ENCODE assay signal across 8 cellular contexts in the genomic region with DNA sequence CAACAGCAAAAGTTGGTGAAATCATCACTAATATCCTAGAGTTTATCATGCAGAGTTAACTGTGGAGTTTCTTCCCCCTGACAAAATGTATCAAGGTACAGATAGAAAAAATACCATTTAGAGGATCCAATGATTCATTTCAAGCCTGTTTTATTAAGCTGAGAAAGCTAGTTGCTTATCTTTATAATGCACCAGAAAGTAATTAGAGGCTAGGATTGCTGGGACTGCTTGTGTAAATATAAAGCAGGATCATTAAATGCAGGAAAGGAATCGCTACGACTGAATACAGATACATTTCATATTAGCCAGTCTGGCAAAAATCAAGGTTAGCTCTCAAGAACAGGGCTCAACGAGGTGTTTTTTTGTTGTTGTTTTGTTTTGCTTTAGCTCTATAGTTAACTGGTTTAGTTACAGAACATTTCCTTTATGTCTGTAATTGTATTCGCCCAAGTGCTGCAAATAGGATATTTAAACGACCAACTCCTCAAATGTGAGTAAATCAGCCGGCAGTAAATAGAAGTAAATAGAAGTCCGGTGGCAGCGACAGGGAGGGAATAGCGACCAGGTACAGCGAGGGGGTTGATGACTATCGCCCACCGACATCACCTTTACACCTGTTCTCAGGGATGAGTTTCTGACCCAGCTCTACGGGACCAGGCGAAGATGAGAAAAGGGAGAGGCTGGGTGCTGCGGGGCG. TPM values are rescaled to one million over a fixed set of nuclear protein-coding genes. Genes with fewer than 3 reads are reported as not detected.
DNase-seq lines count a peak whose midpoint lies in the region; ATAC-seq lines count a peak whose summit lies in the region.

No MANE protein-coding gene starts in this region.

- no peak for ATAC-seq in natural killer cell treated with Interleukin-12 subunit alpha and Interleukin-12 subunit beta and Interleukin-15 and Interleukin-18, amount 100 ng/mL, for 72 hours
- ATAC-seq in GM21367 (IDR thresholded peaks at IDR 0.05; ENCODE audit: unreplicated experiment) (no peak), HG03025 (IDR thresholded peaks at IDR 0.05; ENCODE audit: low FRiP score, unreplicated experiment) (no peak)

- no peak overlapping the region for H3K27ac ChIP-seq in ectodermal cell (ENCODE audit: insufficient read depth, low read depth, low read length, poor library complexity, severe bottlenecking)

- peak overlapping the region; percentile 95 to 96 for H3K27ac Mint-ChIP-seq in natural killer cell treated with Interleukin-12 subunit alpha and Interleukin-12 subunit beta and Interleukin-15 and Interleukin-18, amount 100 ng/mL, for 72 hours

- no peaks in the 10 kb centered on the region for H3K9me3 ChIP-seq in ectodermal cell (ENCODE audit: control insufficient read depth, low read length)

- H3K36me3 ChIP-seq in ectodermal cell (ENCODE audit: control insufficient read depth, insufficient read depth, low read length): no peaks in the 10 kb centered on the region

- H3K4me3 ChIP-seq in ectodermal cell (ENCODE audit: insufficient read depth, low read depth, low read length): peak overlapping the region; percentile 70

- no peaks in the 10 kb centered on the region for H3K27me3 Mint-ChIP-seq in natural killer cell treated with Interleukin-12 subunit alpha and Interleukin-12 subunit beta and Interleukin-15 and Interleukin-18, amount 100 ng/mL, for 72 hours

- DNase-seq in DMS 273 (lab: John Stamatoyannopoulos, UW; ENCODE audit: unreplicated experiment) (peak; percentile 54), DMS 273 treated with DMSO at 0.1 percent for 48 hours (lab: John Stamatoyannopoulos, UW) (no peak), NCI-H526 treated with DMSO at 0.1 percent for 48 hours (lab: John Stamatoyannopoulos, UW) (peak; percentile 45), posterior vena cava (ENCODE audit: low spot score) (no peak)
- no peak for DNase-seq in natural killer cell treated with Interleukin-12 subunit alpha and Interleukin-12 subunit beta and Interleukin-15 and Interleukin-18, amount 100 ng/mL, for 72 hours (ENCODE audit: low spot score)

- H3K4me1 Mint-ChIP-seq in natural killer cell treated with Interleukin-12 subunit alpha and Interleukin-12 subunit beta and Interleukin-15 and Interleukin-18, amount 100 ng/mL, for 72 hours (ENCODE audit: low read depth in 2 of 2): peaks cover 52 to 57% of the 10 kb centered on the region in 2 donors

- no peaks in the 10 kb centered on the region for H3K9me3 Mint-ChIP-seq in natural killer cell treated with Interleukin-12 subunit alpha and Interleukin-12 subunit beta and Interleukin-15 and Interleukin-18, amount 100 ng/mL, for 72 hours

- H3K27me3 ChIP-seq in ectodermal cell (ENCODE audit: control insufficient read depth, insufficient read depth, low read length, poor library complexity, severe bottlenecking): no peaks in the 10 kb centered on the region

- peak overlapping the region; percentile 99 for H3K4me3 Mint-ChIP-seq in natural killer cell treated with Interleukin-12 subunit alpha and Interleukin-12 subunit beta and Interleukin-15 and Interleukin-18, amount 100 ng/mL, for 72 hours

- peaks cover 24% of the 10 kb centered on the region for H3K4me1 ChIP-seq in ectodermal cell (ENCODE audit: control insufficient read depth, insufficient read depth, low read length)

- intact Hi-C loops in posterior vena cava (cut with DNase I): no loop called here

- 11 to 14% methylated on average over 16 of the region's 16 CpGs for WGBS in ectodermal cell, 2 experiments

- H3K36me3 Mint-ChIP-seq in natural killer cell treated with Interleukin-12 subunit alpha and Interleukin-12 subunit beta and Interleukin-15 and Interleukin-18, amount 100 ng/mL, for 72 hours: peaks cover 6% of the 10 kb centered on the region

RNA-seq across cellular contexts. Expression of a gene that starts 0.7 kb away (rescaled TPM):
- 33.1 TPM for polyA plus RNA-seq in ectodermal cell (2013, experiment 1 of 4)
- 38.3 TPM for polyA plus RNA-seq in ectodermal cell (2013, experiment 2 of 4)
- polyA plus RNA-seq in ectodermal cell (2013, experiment 3 of 4): 32.5 TPM
- polyA plus RNA-seq in ectodermal cell (2013, experiment 4 of 4): 36.2 TPM
- total RNA-seq in natural killer cell treated with Interleukin-12 subunit alpha and Interleukin-12 subunit beta and Interleukin-15 and Interleukin-18, amount 100 ng/mL, for 72 hours: 10 to 100 TPM; 31.1 to 35.0 TPM
- 10 to 100 TPM; 39.8 to 43.8 TPM for total RNA-seq in posterior vena cava

RNA-seq across cellular contexts. Expression of a gene that starts 36.7 kb away (rescaled TPM):
- not detected for polyA plus RNA-seq in ectodermal cell (2013, experiment 1 of 4)
- polyA plus RNA-seq in ectodermal cell (2013, experiment 2 of 4): 0.18 TPM
- not detected for polyA plus RNA-seq in ectodermal cell (2013, experiment 3 of 4)
- polyA plus RNA-seq in ectodermal cell (2013, experiment 4 of 4): not detected
- total RNA-seq in natural killer cell treated with Interleukin-12 subunit alpha and Interleukin-12 subunit beta and Interleukin-15 and Interleukin-18, amount 100 ng/mL, for 72 hours: 1 to 10 TPM; 1.0 to 1.9 TPM
- total RNA-seq in posterior vena cava: 1 to 10 TPM in 1 of 2 donors, under 1 TPM in 1; 0.93 to 1.7 TPM

Comparison
In these comparisons a context has a peak if more than half of its experiments do, and no peak if none do; other contexts are left out.
1. DNase-seq: peak in DMS 273 (single experiment) and NCI-H526 treated with DMSO at 0.1 percent for 48 hours (single experiment); none in DMS 273 treated with DMSO at 0.1 percent for 48 hours (single experiment), natural killer cell treated with Interleukin-12 subunit alpha and Interleukin-12 subunit beta and Interleukin-15 and Interleukin-18, amount 100 ng/mL, for 72 hours (single experiment) and posterior vena cava (single experiment).